Comparison of ENCODE assay signal across 1 cellular context in genomic region chr22:50525991-50526848, GRCh38.
TF ChIP-seq lines count a peak whose summit lies in the region.

No MANE protein-coding gene starts in this region.

TF ChIP-seq in HepG2, 621 proteins besides CTCF, POLR2A, EP300 and RAD21 (continued from another document and continues in another):
- peak; percentile 69 for TF ChIP-seq ZBTB2 (CRISPR knock-in tag; IDR thresholded peaks at IDR 0.05; ENCODE audit: low read depth)
- no peak for TF ChIP-seq MEIS1 (CRISPR knock-in tag; IDR thresholded peaks at IDR 0.05; ENCODE audit: borderline replicate concordance)
- TF ChIP-seq ZMAT3 (CRISPR knock-in tag; conservative IDR thresholded peaks at IDR 0.05), result no peak
- peak; percentile 97 for TF ChIP-seq AGO1 (IDR thresholded peaks at IDR 0.05; ENCODE audit: low read depth, low read length, poor library complexity, severe bottlenecking)
- TF ChIP-seq MYPOP (CRISPR knock-in tag; IDR thresholded peaks at IDR 0.05), result peak; percentile 8; the same call in 1 of the 2 replicates
- TF ChIP-seq, protein P1, sequence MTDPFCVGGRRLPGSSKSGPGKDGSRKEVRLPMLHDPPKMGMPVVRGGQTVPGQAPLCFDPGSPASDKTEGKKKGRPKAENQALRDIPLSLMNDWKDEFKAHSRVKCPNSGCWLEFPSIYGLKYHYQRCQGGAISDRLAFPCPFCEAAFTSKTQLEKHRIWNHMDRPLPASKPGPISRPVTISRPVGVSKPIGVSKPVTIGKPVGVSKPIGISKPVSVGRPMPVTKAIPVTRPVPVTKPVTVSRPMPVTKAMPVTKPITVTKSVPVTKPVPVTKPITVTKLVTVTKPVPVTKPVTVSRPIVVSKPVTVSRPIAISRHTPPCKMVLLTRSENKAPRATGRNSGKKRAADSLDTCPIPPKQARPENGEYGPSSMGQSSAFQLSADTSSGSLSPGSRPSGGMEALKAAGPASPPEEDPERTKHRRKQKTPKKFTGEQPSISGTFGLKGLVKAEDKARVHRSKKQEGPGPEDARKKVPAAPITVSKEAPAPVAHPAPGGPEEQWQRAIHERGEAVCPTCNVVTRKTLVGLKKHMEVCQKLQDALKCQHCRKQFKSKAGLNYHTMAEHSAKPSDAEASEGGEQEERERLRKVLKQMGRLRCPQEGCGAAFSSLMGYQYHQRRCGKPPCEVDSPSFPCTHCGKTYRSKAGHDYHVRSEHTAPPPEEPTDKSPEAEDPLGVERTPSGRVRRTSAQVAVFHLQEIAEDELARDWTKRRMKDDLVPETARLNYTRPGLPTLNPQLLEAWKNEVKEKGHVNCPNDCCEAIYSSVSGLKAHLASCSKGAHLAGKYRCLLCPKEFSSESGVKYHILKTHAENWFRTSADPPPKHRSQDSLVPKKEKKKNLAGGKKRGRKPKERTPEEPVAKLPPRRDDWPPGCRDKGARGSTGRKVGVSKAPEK (CRISPR knock-in tag; IDR thresholded peaks at IDR 0.05; ENCODE audit: borderline replicate concordance), result no peak
- no peak for TF ChIP-seq FIP1L1 (IDR thresholded peaks at IDR 0.05; ENCODE audit: borderline replicate concordance, insufficient read depth, low read depth, low read length)
- no peak; the same call in 1 of the 2 replicates for TF ChIP-seq FOXC1 (CRISPR knock-in tag; IDR thresholded peaks at IDR 0.05; ENCODE audit: borderline replicate concordance)
- TF ChIP-seq, protein P2, sequence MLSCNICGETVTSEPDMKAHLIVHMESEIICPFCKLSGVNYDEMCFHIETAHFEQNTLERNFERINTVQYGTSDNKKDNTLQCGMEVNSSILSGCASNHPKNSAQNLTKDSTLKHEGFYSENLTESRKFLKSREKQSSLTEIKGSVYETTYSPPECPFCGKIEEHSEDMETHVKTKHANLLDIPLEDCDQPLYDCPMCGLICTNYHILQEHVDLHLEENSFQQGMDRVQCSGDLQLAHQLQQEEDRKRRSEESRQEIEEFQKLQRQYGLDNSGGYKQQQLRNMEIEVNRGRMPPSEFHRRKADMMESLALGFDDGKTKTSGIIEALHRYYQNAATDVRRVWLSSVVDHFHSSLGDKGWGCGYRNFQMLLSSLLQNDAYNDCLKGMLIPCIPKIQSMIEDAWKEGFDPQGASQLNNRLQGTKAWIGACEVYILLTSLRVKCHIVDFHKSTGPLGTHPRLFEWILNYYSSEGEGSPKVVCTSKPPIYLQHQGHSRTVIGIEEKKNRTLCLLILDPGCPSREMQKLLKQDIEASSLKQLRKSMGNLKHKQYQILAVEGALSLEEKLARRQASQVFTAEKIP (CRISPR knock-in tag; IDR thresholded peaks at IDR 0.05; ENCODE audit: borderline replicate concordance), result no peak
- TF ChIP-seq ZNF773 (CRISPR knock-in tag; IDR thresholded peaks at IDR 0.05; ENCODE audit: borderline replicate concordance), result 0 out of 2 replicates have a peak, but pooled peaks have one; percentile 14
- no peak for TF ChIP-seq ZNF879 (CRISPR knock-in tag; IDR thresholded peaks at IDR 0.05)
- no peak for TF ChIP-seq TEAD2 (CRISPR knock-in tag; IDR thresholded peaks at IDR 0.05)
- TF ChIP-seq NFKB2 (CRISPR knock-in tag; IDR thresholded peaks at IDR 0.05; ENCODE audit: borderline replicate concordance), result no peak
- no peak for TF ChIP-seq THAP11 (CRISPR knock-in tag; IDR thresholded peaks at IDR 0.05)
- TF ChIP-seq ZNF816 (CRISPR knock-in tag; IDR thresholded peaks at IDR 0.05; ENCODE audit: borderline replicate concordance), result peak; percentile 60; the same call in 1 of the 2 replicates
- TF ChIP-seq FOXA1 (IDR thresholded peaks at IDR 0.05), result no peak
- no peak for TF ChIP-seq FOXA1 (CRISPR knock-in tag; IDR thresholded peaks at IDR 0.05)
- TF ChIP-seq ZNF75D (CRISPR knock-in tag; IDR thresholded peaks at IDR 0.05; ENCODE audit: borderline replicate concordance), result no peak
- TF ChIP-seq ZNF205 (CRISPR knock-in tag; IDR thresholded peaks at IDR 0.05), result no peak; the same call in 1 of the 2 replicates
- TF ChIP-seq NKX3-1 (CRISPR knock-in tag; IDR thresholded peaks at IDR 0.05), result no peak
- TF ChIP-seq FOXJ3 (CRISPR knock-in tag; IDR thresholded peaks at IDR 0.05; ENCODE audit: borderline replicate concordance), result no peak
- TF ChIP-seq, protein P3, sequence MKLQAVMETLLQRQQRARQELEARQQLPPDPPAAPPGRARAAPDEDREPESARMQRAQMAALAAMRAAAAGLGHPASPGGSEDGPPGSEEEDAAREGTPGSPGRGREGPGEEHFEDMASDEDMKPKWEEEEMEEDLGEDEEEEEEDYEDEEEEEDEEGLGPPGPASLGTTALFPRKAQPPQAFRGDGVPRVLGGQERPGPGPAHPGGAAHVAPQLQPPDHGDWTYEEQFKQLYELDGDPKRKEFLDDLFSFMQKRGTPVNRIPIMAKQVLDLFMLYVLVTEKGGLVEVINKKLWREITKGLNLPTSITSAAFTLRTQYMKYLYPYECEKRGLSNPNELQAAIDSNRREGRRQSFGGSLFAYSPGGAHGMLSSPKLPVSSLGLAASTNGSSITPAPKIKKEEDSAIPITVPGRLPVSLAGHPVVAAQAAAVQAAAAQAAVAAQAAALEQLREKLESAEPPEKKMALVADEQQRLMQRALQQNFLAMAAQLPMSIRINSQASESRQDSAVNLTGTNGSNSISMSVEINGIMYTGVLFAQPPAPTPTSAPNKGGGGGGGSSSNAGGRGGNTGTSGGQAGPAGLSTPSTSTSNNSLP (IDR thresholded peaks at IDR 0.05; ENCODE audit: low read depth, low read length), result no peak
- TF ChIP-seq ZNF761 (CRISPR knock-in tag; conservative IDR thresholded peaks at IDR 0.05), result no peak
- no peak for TF ChIP-seq FOXA3 (CRISPR knock-in tag; IDR thresholded peaks at IDR 0.05)
- TF ChIP-seq ZNF839 (CRISPR knock-in tag; IDR thresholded peaks at IDR 0.05; ENCODE audit: borderline replicate concordance), result no peak; the same call in 1 of the 2 replicates
- TF ChIP-seq SP4 (CRISPR knock-in tag; IDR thresholded peaks at IDR 0.05), result peak; percentile 74
- TF ChIP-seq TCF7 (IDR thresholded peaks at IDR 0.05; ENCODE audit: low read depth), result no peak
- no peak for TF ChIP-seq NCOA5 (CRISPR knock-in tag; IDR thresholded peaks at IDR 0.05)
- 0 out of 2 replicates have a peak, but pooled peaks have one; percentile 70 for TF ChIP-seq ZNF607 (CRISPR knock-in tag; IDR thresholded peaks at IDR 0.05; ENCODE audit: borderline replicate concordance)
- no peak for TF ChIP-seq GZF1 (CRISPR knock-in tag; IDR thresholded peaks at IDR 0.05)
- no peak for TF ChIP-seq ZNF550 (CRISPR knock-in tag; IDR thresholded peaks at IDR 0.05; ENCODE audit: borderline replicate concordance)
- TF ChIP-seq FOXP4 (CRISPR knock-in tag; IDR thresholded peaks at IDR 0.05), result no peak
- TF ChIP-seq KIAA2018 (CRISPR knock-in tag; IDR thresholded peaks at IDR 0.05; ENCODE audit: borderline replicate concordance), result no peak
- TF ChIP-seq KMT2A (CRISPR knock-in tag; IDR thresholded peaks at IDR 0.05), result no peak
- 0 out of 2 replicates have a peak, but pooled peaks have one; percentile 53 for TF ChIP-seq ZNF562 (CRISPR knock-in tag; IDR thresholded peaks at IDR 0.05; ENCODE audit: borderline replicate concordance)
- no peak for TF ChIP-seq RCOR2 (CRISPR knock-in tag; IDR thresholded peaks at IDR 0.05)
- TF ChIP-seq ZNF598 (CRISPR knock-in tag; IDR thresholded peaks at IDR 0.05; ENCODE audit: borderline replicate concordance), result no peak
- no peak for TF ChIP-seq SMYD3 (CRISPR knock-in tag; IDR thresholded peaks at IDR 0.05)
- no peak for TF ChIP-seq SP2 (CRISPR knock-in tag; IDR thresholded peaks at IDR 0.05)
- TF ChIP-seq DNMT1 (CRISPR knock-in tag; IDR thresholded peaks at IDR 0.05), result no peak
- no peak for TF ChIP-seq ZNF30 (CRISPR knock-in tag; IDR thresholded peaks at IDR 0.05)
- TF ChIP-seq ZNF850 (CRISPR knock-in tag; conservative IDR thresholded peaks at IDR 0.05), result 0 out of 2 replicates have a peak, but pooled peaks have one; percentile 40
- no peak for TF ChIP-seq ZNF652 (CRISPR knock-in tag; IDR thresholded peaks at IDR 0.05; ENCODE audit: borderline replicate concordance, low read depth)
- no peak for TF ChIP-seq NFKBIZ (CRISPR knock-in tag; IDR thresholded peaks at IDR 0.05)
- no peak for TF ChIP-seq ZNF570 (CRISPR knock-in tag; IDR thresholded peaks at IDR 0.05; ENCODE audit: borderline replicate concordance)
- TF ChIP-seq MTF1 (CRISPR knock-in tag; IDR thresholded peaks at IDR 0.05), result no peak
- TF ChIP-seq CEBPB (IDR thresholded peaks at IDR 0.05; ENCODE audit: borderline replicate concordance, low read depth, low read length), result no peak
- TF ChIP-seq DNMT3B (CRISPR knock-in tag; conservative IDR thresholded peaks at IDR 0.05), result no peak
- TF ChIP-seq CBX2 (IDR thresholded peaks at IDR 0.05; ENCODE audit: low read depth, low read length), result no peak
- no peak for TF ChIP-seq CBX2 (CRISPR knock-in tag; IDR thresholded peaks at IDR 0.05; ENCODE audit: low read depth)
- no peak for TF ChIP-seq CREM (IDR thresholded peaks at IDR 0.05)
- TF ChIP-seq CREM (CRISPR knock-in tag; IDR thresholded peaks at IDR 0.05), result no peak
- no peak for TF ChIP-seq BRCA1 (CRISPR knock-in tag; IDR thresholded peaks at IDR 0.05)
